18 cellular contexts compared by ENCODE assay signal in genomic region chr11:134801526-134801925, GRCh38.
"Had no signal": no experiment of that assay in that cellular context is flagged by ENCODE, and none has a peak within 500 bp of the region (broad histone marks: within the 10 kb centered on the region; RNA-seq: fewer than 3 reads in every experiment).

No MANE protein-coding gene starts in this region.

- H3K27me3 ChIP-seq: brain microvascular endothelial cell, right lobe of liver had no signal

- H3K4me2 ChIP-seq: smooth muscle cell had no signal

- DNase-seq: activated B cell treated with CpG ODN at 0.5 μM for 24 hours; activated CD4-positive, alpha-beta T cell treated with anti-CD3 and anti-CD28 coated beads, Interleukin-2, amount 10 ng/mL, durations not matched to agents 24 days and 14 days; activated gamma-delta T cell treated with Interleukin-2 at 50 U/mL for 16 hours; brain microvascular endothelial cell; cerebellar nuclear complex; gastrocnemius medialis; heart right ventricle; mucosa of descending colon; naive thymus-derived CD8-positive, alpha-beta T cell; right lobe of liver; stimulated activated CD4-positive, alpha-beta T cell treated with anti-CD3 and anti-CD28 coated beads, Interleukin-4, amount 100 ng/mL, for 4 hours; stimulated activated CD8-positive, alpha-beta memory T cell treated with anti-CD3 and anti-CD28 coated beads, Interleukin-4, amount 100 ng/mL, for 48 hours; stimulated activated naive CD4-positive, alpha-beta T cell treated with Interleukin-2 at 50 U/mL for 16 hours had no signal

- H3K9me3 ChIP-seq: gastrocnemius medialis, heart right ventricle, mucosa of descending colon, right lobe of liver had no signal

- H3K36me3 ChIP-seq: brain microvascular endothelial cell, gastrocnemius medialis, heart right ventricle, right lobe of liver had no signal

- H3K4me3 ChIP-seq: gastrocnemius medialis, heart right ventricle, lung, mucosa of descending colon, right lobe of liver, smooth muscle cell had no signal

- ATAC-seq: gastrocnemius medialis; mucosa of descending colon; naive thymus-derived CD8-positive, alpha-beta T cell; right lobe of liver had no signal

- H3K4me3 Mint-ChIP-seq: activated B cell treated with CpG ODN at 0.5 μM for 24 hours; activated CD4-positive, alpha-beta T cell treated with anti-CD3 and anti-CD28 coated beads, Interleukin-2, amount 10 ng/mL, durations not matched to agents 24 days and 14 days; activated naive CD8-positive, alpha-beta T cell; dendritic cell treated with granulocyte-macrophage colony-stimulating factor and Interleukin-4, amounts not matched to agents 40 ng/mL and 50 ng/mL, for 4 days; naive thymus-derived CD8-positive, alpha-beta T cell; T-helper 2 cell treated with Interferon-gamma antibody and Interleukin-4, amounts not matched to agents 5 μg/mL and 100 μg/mL, for 36 hours had no signal

- H3K27ac ChIP-seq: brain microvascular endothelial cell, gastrocnemius medialis, heart right ventricle, right lobe of liver had no signal

- H3K36me3 Mint-ChIP-seq: activated naive CD8-positive, alpha-beta T cell; naive thymus-derived CD8-positive, alpha-beta T cell had no signal

- H3K9me3 Mint-ChIP-seq: activated B cell treated with CpG ODN at 0.5 μM for 24 hours; activated CD4-positive, alpha-beta T cell treated with anti-CD3 and anti-CD28 coated beads, Interleukin-2, amount 10 ng/mL, durations not matched to agents 24 days and 14 days; dendritic cell treated with granulocyte-macrophage colony-stimulating factor and Interleukin-4, amounts not matched to agents 40 ng/mL and 50 ng/mL, for 4 days; naive thymus-derived CD8-positive, alpha-beta T cell; T-helper 2 cell treated with Interferon-gamma antibody and Interleukin-4, amounts not matched to agents 5 μg/mL and 100 μg/mL, for 36 hours had no signal

- H3K4me1 Mint-ChIP-seq: activated B cell treated with CpG ODN at 0.5 μM for 24 hours; activated CD4-positive, alpha-beta T cell treated with anti-CD3 and anti-CD28 coated beads, Interleukin-2, amount 10 ng/mL, durations not matched to agents 24 days and 14 days had no signal

- H3K4me1 ChIP-seq: gastrocnemius medialis, heart right ventricle, right lobe of liver had no signal

- H3K27ac Mint-ChIP-seq: activated B cell treated with CpG ODN at 0.5 μM for 24 hours; activated CD4-positive, alpha-beta T cell treated with anti-CD3 and anti-CD28 coated beads, Interleukin-2, amount 10 ng/mL, durations not matched to agents 24 days and 14 days; activated naive CD8-positive, alpha-beta T cell; dendritic cell treated with granulocyte-macrophage colony-stimulating factor and Interleukin-4, amounts not matched to agents 40 ng/mL and 50 ng/mL, for 4 days; naive thymus-derived CD8-positive, alpha-beta T cell; T-helper 2 cell treated with Interferon-gamma antibody and Interleukin-4, amounts not matched to agents 5 μg/mL and 100 μg/mL, for 36 hours had no signal
